Comparison of ENCODE assay signal across 1 cellular context in genomic region chr16:22635345-22635744, GRCh38.
A peak's percentile ranks its signal among the peaks of the same experiment; 100 is the strongest.
TF ChIP-seq lines count a peak whose summit lies in the region.

No MANE protein-coding gene starts in this region.

TF ChIP-seq in HepG2, 621 proteins besides CTCF, POLR2A, EP300 and RAD21:
- TF ChIP-seq PCBP2 (optimal IDR thresholded peaks at IDR 0.05; ENCODE audit: low read depth, low read length, poor library complexity, severe bottlenecking): peak; percentile 21
- TF ChIP-seq ZXDC (CRISPR knock-in tag; IDR thresholded peaks at IDR 0.05): no peak
- TF ChIP-seq HNRNPLL (IDR thresholded peaks at IDR 0.05; ENCODE audit: low read depth, low read length, poor library complexity, severe bottlenecking): no peak
- TF ChIP-seq ZBTB3 (CRISPR knock-in tag; IDR thresholded peaks at IDR 0.05; ENCODE audit: borderline replicate concordance, low read depth): no peak
- TF ChIP-seq ZNF687 (CRISPR knock-in tag; IDR thresholded peaks at IDR 0.05): no peak
- no peak for TF ChIP-seq ZNF501 (CRISPR knock-in tag; IDR thresholded peaks at IDR 0.05)
- TF ChIP-seq ZNF552 (CRISPR knock-in tag; IDR thresholded peaks at IDR 0.05; ENCODE audit: borderline replicate concordance): no peak
- TF ChIP-seq HNRNPK (IDR thresholded peaks at IDR 0.05; ENCODE audit: low read depth, low read length, poor library complexity, severe bottlenecking): peak; percentile 75
- no peak for TF ChIP-seq NFYB (CRISPR knock-in tag; IDR thresholded peaks at IDR 0.05)
- TF ChIP-seq RBM22 (optimal IDR thresholded peaks at IDR 0.05; ENCODE audit: low read length): no peak
- no peak for TF ChIP-seq GPBP1L1 (CRISPR knock-in tag; IDR thresholded peaks at IDR 0.05)
- TF ChIP-seq ZNF7 (CRISPR knock-in tag; IDR thresholded peaks at IDR 0.05): no peak
TF ChIP-seq in HepG2: peak in this region for 2.
